In the genomic region with DNA sequence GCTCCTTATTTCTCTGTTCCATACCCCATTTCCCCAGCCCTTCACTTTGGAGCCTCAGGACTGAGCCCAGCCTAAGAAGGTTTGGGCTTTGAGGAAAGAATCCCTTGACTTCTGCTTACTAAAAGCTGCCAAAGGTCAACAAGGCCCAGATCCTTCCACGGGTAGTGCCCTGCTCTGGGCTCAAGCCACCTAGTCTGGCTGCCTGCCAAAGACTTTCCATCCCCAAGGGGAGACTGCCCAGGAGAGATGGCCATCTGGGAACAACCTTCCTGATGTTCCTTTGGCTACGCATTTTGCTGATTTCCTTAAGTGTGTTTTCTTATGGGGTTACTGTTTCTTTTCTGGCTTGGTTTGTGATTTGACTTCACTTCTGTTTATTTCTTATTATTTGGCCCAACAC, we compare ENCODE assay signal across 31 cellular contexts. TPM values are rescaled to one million over a fixed set of nuclear protein-coding genes. Genes with fewer than 3 reads are reported as not detected.
"Had no signal": no experiment of that assay in that cellular context is flagged by ENCODE, and none has a peak within 500 bp of the region (broad histone marks: within the 10 kb centered on the region; RNA-seq: fewer than 3 reads in every experiment).

No MANE protein-coding gene starts in this region.

- H3K4me1 ChIP-seq: adrenal gland, body of pancreas had no signal

- H3K36me3 ChIP-seq: adrenal gland had no signal

- H3K9me3 ChIP-seq: adrenal gland, body of pancreas had no signal

- DNase-seq: activated CD4-positive, alpha-beta memory T cell treated with anti-CD3 and anti-CD28 coated beads for 36 hours; activated CD4-positive, alpha-beta T cell treated with anti-CD3 and anti-CD28 coated beads for 36 hours; activated CD4-positive, alpha-beta T cell treated with anti-CD3 and anti-CD28 coated beads, Interleukin-2, amount 10 ng/mL, durations not matched to agents 24 days and 14 days; activated CD4-positive, CD25-positive, alpha-beta regulatory T cell; activated CD4-positive, CD25-positive, alpha-beta regulatory T cell treated with anti-CD3 and anti-CD28 coated beads, Interleukin-2, amount 50 U/mL, for 72 hours; activated CD8-positive, alpha-beta memory T cell treated with anti-CD3 and anti-CD28 coated beads, Interleukin-2, amount 10 ng/mL, durations not matched to agents 7 days and 5 days; activated CD8-positive, alpha-beta memory T cell treated with anti-CD3 and anti-CD28 coated beads, Interleukin-2, amount 50 U/mL, for 4 hours; activated CD8-positive, alpha-beta T cell treated with anti-CD3 and anti-CD28 coated beads, Interleukin-2, amount 10 ng/mL, durations not matched to agents 7 days and 5 days; activated effector memory CD4-positive, alpha-beta T cell treated with anti-CD3 and anti-CD28 coated beads, Interleukin-2, amount 50 U/mL, for 16 hours; activated naive CD4-positive, alpha-beta T cell treated with anti-CD3 and anti-CD28 coated beads for 36 hours; activated naive CD8-positive, alpha-beta T cell treated with anti-CD3 and anti-CD28 coated beads for 36 hours; activated naive CD8-positive, alpha-beta T cell treated with anti-CD3 and anti-CD28 coated beads, Interleukin-2, amount 50 U/mL, for 24 hours; activated T-cell treated with anti-CD3 and anti-CD28 coated beads, Interleukin-2, amount 50 U/mL, for 1 hour; activated T-cell treated with anti-CD3 and anti-CD28 coated beads, Interleukin-2, amount 50 U/mL, for 48 hours; adrenal gland; aorta; caudate nucleus; cortex of kidney; dermis blood vessel endothelial cell; effector CD8-positive, alpha-beta T cell; foreskin fibroblast; head of caudate nucleus; T-helper 1 cell; T-helper 17 cell; T1000 had no signal

- H3K4me3 ChIP-seq: adrenal gland, body of pancreas had no signal

- H3K27ac ChIP-seq: adrenal gland, body of pancreas had no signal

- H3K27me3 ChIP-seq: body of pancreas had no signal

RNA-seq across cellular contexts. Expression of a gene that starts 49.8 kb away (rescaled TPM):
- total RNA-seq: activated CD4-positive, alpha-beta memory T cell treated with anti-CD3 and anti-CD28 coated beads for 36 hours; activated CD4-positive, alpha-beta T cell treated with anti-CD3 and anti-CD28 coated beads for 36 hours; activated CD4-positive, alpha-beta T cell treated with anti-CD3 and anti-CD28 coated beads, Interleukin-2, amount 10 ng/mL, durations not matched to agents 24 days and 14 days; activated CD8-positive, alpha-beta memory T cell treated with anti-CD3 and anti-CD28 coated beads for 36 hours; activated CD8-positive, alpha-beta memory T cell treated with anti-CD3 and anti-CD28 coated beads, Interleukin-2, amount 10 ng/mL, durations not matched to agents 7 days and 5 days; activated CD8-positive, alpha-beta T cell treated with anti-CD3 and anti-CD28 coated beads, Interleukin-2, amount 10 ng/mL, durations not matched to agents 7 days and 5 days; activated naive CD4-positive, alpha-beta T cell treated with anti-CD3 and anti-CD28 coated beads for 36 hours; activated naive CD8-positive, alpha-beta T cell treated with anti-CD3 and anti-CD28 coated beads for 36 hours; activated T-helper 1 cell treated with anti-CD3 and anti-CD28 coated beads, Interleukin-12 subunit alpha, Interleukin-12 subunit beta, Interleukin-2, Interleukin-4 antibody, amounts not matched to agents 30 ng/mL and 10 ng/mL and 1 ng/mL, durations not matched to agents 14 hours and 24 hours and 36 hours; activated T-helper 2 cell treated with anti-CD3 and anti-CD28 coated beads, Interferon-gamma antibody, Interleukin-2, Interleukin-4, amounts not matched to agents 10 μg/mL and 5 μg/mL and 100 μg/mL, durations not matched to agents 14 hours and 24 hours and 36 hours; body of pancreas; dermis blood vessel endothelial cell; epithelial cell of proximal tubule; esophagus mucosa; T-helper 17 cell had no signal
